ENCODE assay signal across 8 cellular contexts in the genomic region with DNA sequence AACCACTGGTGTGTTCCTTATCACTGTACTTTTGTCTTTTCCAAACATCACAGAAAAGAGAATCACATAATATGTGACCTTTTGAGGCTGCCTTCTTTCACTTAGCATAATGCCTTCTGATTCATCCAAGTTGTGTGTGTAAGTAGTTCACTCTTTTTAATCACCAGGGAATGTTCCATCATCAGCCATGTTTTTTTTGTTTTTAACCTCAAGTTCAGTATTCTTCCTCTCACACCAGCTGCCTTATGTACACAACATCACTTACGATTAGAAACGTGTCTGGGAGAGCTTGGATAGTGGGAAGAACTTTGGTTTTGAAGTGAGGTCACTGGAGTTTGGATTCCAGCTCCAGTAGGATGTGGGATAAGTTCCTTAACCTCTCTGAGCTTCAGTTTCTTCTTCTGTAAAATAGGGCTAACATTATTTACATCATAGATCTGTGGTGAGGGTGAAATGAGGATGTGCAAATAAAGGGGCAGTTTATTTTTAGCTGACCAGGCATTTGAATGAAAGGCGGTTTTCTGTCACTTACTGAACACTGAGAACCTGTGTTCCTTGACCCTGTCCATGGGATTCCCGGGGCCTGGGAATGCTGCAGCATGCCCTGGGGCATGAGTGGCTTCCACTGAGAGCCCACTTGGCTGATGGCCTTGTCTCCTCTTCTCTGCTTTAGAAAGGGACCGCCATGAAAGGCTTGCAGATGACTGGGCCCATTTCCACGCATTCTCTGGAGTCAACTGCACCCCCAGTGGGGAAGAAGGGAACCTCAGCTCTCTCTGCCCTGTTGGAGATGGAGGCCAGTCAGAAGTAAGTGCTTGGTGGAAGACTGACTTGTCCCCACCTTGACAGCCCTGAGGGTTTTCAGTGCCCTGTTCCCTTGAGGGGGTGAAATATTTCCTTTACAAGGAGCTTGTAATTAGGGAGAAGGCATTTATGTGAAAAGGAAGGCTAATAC.
A peak's percentile ranks its signal among the peaks of the same experiment; 100 is the strongest.
DNase-seq lines count a peak whose midpoint lies in the region; ATAC-seq and TF ChIP-seq lines count a peak whose summit lies in the region.

No MANE protein-coding gene starts in this region.

- TF ChIP-seq CTCF in AG04449 (IDR thresholded peaks at IDR 0.05; ENCODE audit: insufficient read depth, low read length, missing control alignments): peak; percentile 18
- TF ChIP-seq CTCF in GM12873 (IDR thresholded peaks at IDR 0.05; ENCODE audit: insufficient read depth, low read depth, low read length, missing control alignments): peak; percentile 75
- peak; percentile 32 for TF ChIP-seq CTCF in fibroblast of pulmonary artery (IDR thresholded peaks at IDR 0.05; ENCODE audit: low read length, missing control alignments)

- H3K27ac ChIP-seq in aorta (ENCODE audit: low read depth in 1 of 2, low read length in 2 of 2): no peak overlapping the region

- ATAC-seq in GM18498 (IDR thresholded peaks at IDR 0.05; ENCODE audit: unreplicated experiment): no peak
- ATAC-seq in HG03460 (IDR thresholded peaks at IDR 0.05; ENCODE audit: unreplicated experiment): no peak
- ATAC-seq in aorta (ENCODE audit: low FRiP score): no peak

- POLR2A ChIA-PET in AG04449 (lab: Yijun Ruan, JAX): no interaction called here

- CTCF ChIA-PET in AG04449 (lab: Yijun Ruan, JAX): interaction anchor here (1.6 kb wide), 1 partner anchor 16 kb away, joined by 3 read pairs; no protein-coding TSS in a partner anchor

- H3K4me1 ChIP-seq in aorta (ENCODE audit: control insufficient read depth in 1 of 2, insufficient read depth in 2 of 2, low read length in 2 of 2): no peaks in the 10 kb centered on the region

- H3K36me3 ChIP-seq in aorta (ENCODE audit: control insufficient read depth in 1 of 2, insufficient read depth in 2 of 2, low read length in 1 of 2): peaks cover 0 to 17% of the 10 kb centered on the region in 2 donors

- H3K27me3 ChIP-seq in aorta (ENCODE audit: control insufficient read depth in 1 of 2, insufficient read depth in 2 of 2, low read length in 1 of 2): no peaks in the 10 kb centered on the region

- peak; percentile 4 for DNase-seq in AG04449 (ENCODE audit: low read depth, low spot score)
- DNase-seq in RPMI7951 (ENCODE audit: low read depth): peak; percentile 62
- peak; percentile 44 for DNase-seq in fibroblast of pulmonary artery (ENCODE audit: low read depth)
- DNase-seq in stimulated activated naive CD4-positive, alpha-beta T cell treated with Interleukin-2 at 50 U/mL for 16 hours (lab: John Stamatoyannopoulos, UW): no peak
- DNase-seq in aorta: no peak

- intact Hi-C loops in aorta (cut with DNase I): no loop called here

- no peaks in the 10 kb centered on the region for H3K9me3 ChIP-seq in aorta (ENCODE audit: control insufficient read depth, low read length)

- 83 to 84% methylated on average over 6 of the region's 6 CpGs for WGBS in aorta, 2 donors

- H3K4me3 ChIP-seq in AG04449 (ENCODE audit: low read depth, low read length): no peak overlapping the region
- H3K4me3 ChIP-seq in fibroblast of pulmonary artery (replicated peaks; ENCODE audit: low read depth, low read length): no peak overlapping the region
- no peak overlapping the region for H3K4me3 ChIP-seq in aorta (ENCODE audit: low read length in 2 of 2)

Comparison
In these comparisons a context has a peak if more than half of its experiments do, and no peak if none do; other contexts are left out.
1. DNase-seq: peak in AG04449 (single experiment), RPMI7951 (single experiment) and fibroblast of pulmonary artery (single experiment); none in stimulated activated naive CD4-positive, alpha-beta T cell treated with Interleukin-2 at 50 U/mL for 16 hours (single experiment) and aorta (0 of 2).
2. CTCF ChIP-seq: peak in every context shown above with its lines; median percentile 75 in GM12873; 32 in fibroblast of pulmonary artery; 18 in AG04449.